19 cellular contexts compared by ENCODE assay signal in genomic region chr18:56326386-56327072, GRCh38.
"Had no signal": no experiment of that assay in that cellular context is flagged by ENCODE, and none has a peak within 500 bp of the region (broad histone marks: within the 10 kb centered on the region; RNA-seq: fewer than 3 reads in every experiment).

No MANE protein-coding gene starts in this region.

- H3K27me3 Mint-ChIP-seq: activated CD4-positive, alpha-beta T cell treated with anti-CD3 and anti-CD28 coated beads for 36 hours; activated naive CD8-positive, alpha-beta T cell had no signal

- H3K27me3 ChIP-seq: right atrium auricular region, tibial nerve, uterus had no signal

- H3K27ac ChIP-seq: right atrium auricular region, tibial nerve had no signal

- H3K36me3 ChIP-seq: right atrium auricular region, tibial nerve, uterus had no signal

- H3K4me3 ChIP-seq: lung, right atrium auricular region, tibial nerve, uterus had no signal

- H3K4me3 Mint-ChIP-seq: activated CD4-positive, alpha-beta T cell treated with anti-CD3 and anti-CD28 coated beads for 36 hours; activated naive CD8-positive, alpha-beta T cell; nephron progenitor cell had no signal

- H3K9me3 Mint-ChIP-seq: nephron progenitor cell had no signal

- H3K4me1 Mint-ChIP-seq: activated CD4-positive, alpha-beta T cell treated with anti-CD3 and anti-CD28 coated beads for 36 hours had no signal

- ATAC-seq: activated CD4-positive, alpha-beta T cell treated with anti-CD3 and anti-CD28 coated beads for 36 hours; left lobe of liver had no signal

- H3K27ac Mint-ChIP-seq: activated CD4-positive, alpha-beta T cell treated with anti-CD3 and anti-CD28 coated beads for 36 hours; activated naive CD8-positive, alpha-beta T cell; nephron progenitor cell; progenitor cell of endocrine pancreas had no signal

- H3K36me3 Mint-ChIP-seq: activated naive CD8-positive, alpha-beta T cell had no signal

- DNase-seq: activated CD4-positive, alpha-beta T cell treated with anti-CD3 and anti-CD28 coated beads for 36 hours; activated CD4-positive, alpha-beta T cell treated with anti-CD3 and anti-CD28 coated beads, Interleukin-2, amount 50 U/mL, for 48 hours; activated T-cell treated with anti-CD3 and anti-CD28 coated beads for 4 hours; amygdala; cerebellar nuclear complex; cortex of kidney; hippocampal formation; nephron progenitor cell; stimulated activated CD4-positive, alpha-beta T cell treated with anti-CD3 and anti-CD28 coated beads, Interleukin-12 subunit alpha, Interleukin-12 subunit beta, amount 100 ng/mL, for 4 hours; stimulated activated CD4-positive, alpha-beta T cell treated with anti-CD3 and anti-CD28 coated beads, Interleukin-1b, Interleukin-23, amount 100 ng/mL, for 48 hours; stimulated activated CD8-positive, alpha-beta memory T cell treated with anti-CD3 and anti-CD28 coated beads, Interleukin-4, amount 100 ng/mL, for 48 hours; stimulated activated naive CD4-positive, alpha-beta T cell treated with Interleukin-2 at 50 U/mL for 16 hours had no signal

- H3K9me3 ChIP-seq: right atrium auricular region, tibial nerve, uterus had no signal
